19 cellular contexts compared by ENCODE assay signal in the genomic region with DNA sequence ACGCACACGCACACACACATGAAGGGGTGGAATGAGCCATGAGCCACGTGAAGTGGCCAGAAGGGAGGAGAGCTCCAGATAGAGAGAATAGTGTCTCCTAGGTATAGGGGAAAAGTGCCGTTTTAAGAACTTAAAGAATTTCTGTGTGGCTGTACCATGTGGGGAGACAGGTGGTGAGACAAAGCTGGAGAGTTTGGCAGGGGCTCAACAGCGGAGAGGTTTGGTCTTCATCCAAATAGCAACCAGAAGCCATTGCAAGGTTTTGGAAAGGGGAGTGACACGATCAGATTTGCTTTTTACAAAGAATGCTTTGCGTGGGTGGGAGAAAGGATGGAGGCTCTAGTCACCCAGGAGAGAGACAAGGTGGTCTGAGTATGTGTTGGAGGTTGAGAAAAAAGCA.
"Had no signal": no experiment of that assay in that cellular context is flagged by ENCODE, and none has a peak within 500 bp of the region (broad histone marks: within the 10 kb centered on the region; RNA-seq: fewer than 3 reads in every experiment).

No MANE protein-coding gene starts in this region.

- H3K9me3 ChIP-seq: neutrophil, ovary, prostate gland, thyroid gland had no signal

- H3K27me3 ChIP-seq: ovary, thyroid gland had no signal

- H3K4me1 ChIP-seq: prostate gland, thyroid gland had no signal

- H3K27ac ChIP-seq: epithelial cell of prostate, heart left ventricle, neutrophil, ovary, prostate gland, spleen, thyroid gland had no signal

- H3K4me3 ChIP-seq: heart left ventricle, ovary, prostate gland, spleen, thyroid gland had no signal

- H3K36me3 ChIP-seq: heart left ventricle, neutrophil, ovary, prostate gland, spleen, thyroid gland had no signal

- FAIRE-seq: astrocyte, islet of Langerhans had no signal

- DNase-seq: activated B cell treated with CpG ODN at 0.5 μM for 24 hours; activated CD4-positive, alpha-beta T cell treated with anti-CD3 and anti-CD28 coated beads for 36 hours; activated CD4-positive, alpha-beta T cell treated with anti-CD3 and anti-CD28 coated beads, Interleukin-2, amount 50 U/mL, for 4 hours; activated CD8-positive, alpha-beta memory T cell treated with anti-CD3 and anti-CD28 coated beads, Interleukin-2, amount 50 U/mL, for 48 hours; activated naive CD4-positive, alpha-beta T cell treated with Interleukin-2 at 50 U/mL for 16 hours; activated naive CD8-positive, alpha-beta T cell treated with anti-CD3 and anti-CD28 coated beads for 36 hours; activated T-cell treated with anti-CD3 and anti-CD28 coated beads, Interleukin-2, amount 50 U/mL, for 4 hours; heart left ventricle; left ventricle myocardium superior; mammary epithelial cell; ovary; spleen; stimulated activated CD4-positive, alpha-beta T cell treated with anti-CD3 and anti-CD28 coated beads, Interleukin-4, amount 100 ng/mL, for 24 hours; thyroid gland had no signal

- ATAC-seq: activated CD4-positive, alpha-beta T cell treated with anti-CD3 and anti-CD28 coated beads for 36 hours; activated T-cell treated with anti-CD3 and anti-CD28 coated beads, Interleukin-2, amount 50 U/mL, for 4 hours; heart left ventricle; left ventricle myocardium superior had no signal
